Comparison of ENCODE assay signal across 8 cellular contexts in the genomic region with DNA sequence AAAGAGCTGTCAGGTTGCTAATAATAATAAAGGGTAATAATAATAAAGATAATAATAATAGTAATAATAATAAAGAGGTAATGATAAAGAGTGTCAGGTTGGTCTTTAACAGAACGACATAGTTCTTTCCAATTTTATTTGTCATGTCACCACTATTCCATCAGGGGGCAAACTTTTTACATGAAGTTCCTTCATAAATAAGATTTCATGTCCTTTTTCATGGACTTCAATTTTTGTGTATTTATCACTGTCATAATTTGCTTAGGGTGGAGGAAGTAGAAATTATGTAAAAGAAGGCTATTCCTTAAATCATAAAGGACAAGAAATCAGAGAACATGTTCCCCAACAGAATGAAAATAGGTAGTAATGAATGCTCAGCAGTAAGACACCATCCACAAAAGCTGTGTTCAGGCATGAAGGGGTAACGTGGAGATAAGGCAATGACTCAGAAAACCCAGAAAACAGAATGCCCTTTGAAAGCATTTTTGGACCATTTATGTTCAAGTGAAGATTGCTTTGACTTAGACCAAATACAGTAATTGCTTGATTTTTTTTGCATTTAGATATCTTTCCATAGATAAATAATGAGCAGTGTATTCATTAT.
DNase-seq lines count a peak whose midpoint lies in the region; ATAC-seq and TF ChIP-seq lines count a peak whose summit lies in the region.

No MANE protein-coding gene starts in this region.

- H3K4me1 Mint-ChIP-seq in activated CD4-positive, alpha-beta memory T cell treated with anti-CD3 and anti-CD28 coated beads, Interleukin-2, amount 10 ng/mL, durations not matched to agents 7 days and 5 days, result peaks cover 8% of the 10 kb centered on the region

- RAD21 ChIA-PET in HCT116 (lab: Charles Lee; ENCODE audit: low non-redundant PET in 1 of 2, low total read pairs in 2 of 2, uncharacterized antibody in 2 of 2, unreplicated experiment in 2 of 2), result interaction anchor here in 1 of 2 experiments (0.9 kb wide), 1 partner anchor 460 kb away, joined by 3 read pairs; no protein-coding TSS in a partner anchor

- H3K9me3 Mint-ChIP-seq in activated CD4-positive, alpha-beta memory T cell treated with anti-CD3 and anti-CD28 coated beads, Interleukin-2, amount 10 ng/mL, durations not matched to agents 7 days and 5 days, result no peaks in the 10 kb centered on the region

- H2AFZ ChIP-seq in HCT116 (ENCODE audit: low read depth, low read length, poor library complexity, severe bottlenecking), result peak overlapping the region; percentile 99

- H3K27ac Mint-ChIP-seq in activated CD4-positive, alpha-beta memory T cell treated with anti-CD3 and anti-CD28 coated beads, Interleukin-2, amount 10 ng/mL, durations not matched to agents 7 days and 5 days, result no peak overlapping the region

- H3K9me3 ChIP-seq in HCT116 (ENCODE audit: control insufficient read depth in 1 of 2, insufficient read depth in 1 of 2, low read depth in 1 of 2, low read length in 2 of 2) (no peaks in the 10 kb centered on the region), prostate gland (no peaks in the 10 kb centered on the region)

- no peaks in the 10 kb centered on the region for H4K20me1 ChIP-seq in HCT116 (ENCODE audit: insufficient read depth)

- POLR2A ChIA-PET in HCT116 (lab: Charles Lee), result interaction anchor here (0.8 to 2.7 kb wide), 2 partner anchors 13 to 227 kb away, joined by 3 to 10 read pairs; no protein-coding TSS in a partner anchor
- POLR2A ChIA-PET in activated CD4-positive, alpha-beta memory T cell treated with anti-CD3 and anti-CD28 coated beads, Interleukin-2, amount 10 ng/mL, durations not matched to agents 7 days and 5 days (lab: Charles Lee), result interaction anchor here (1.0 kb wide), 1 partner anchor 73 kb away, joined by 3 read pairs; a partner anchor contains a TSS

- H3K9me2 ChIP-seq in HCT116 (ENCODE audit: insufficient read depth), result no peaks in the 10 kb centered on the region

- no TSS peak for BruUV-seq in HCT116 (replicated peaks; lab: Mats Ljungman, UMichigan)

- ATAC-seq in HCT116 (peak; percentile 72), GM21825 (IDR thresholded peaks at IDR 0.05; ENCODE audit: unreplicated experiment) (no peak), GM18511 (IDR thresholded peaks at IDR 0.05; ENCODE audit: unreplicated experiment) (no peak)

- peak overlapping the region; percentile 32 for H3K4me2 ChIP-seq in HCT116 (ENCODE audit: low read length)

- TF ChIP-seq CTCF in HCT116 (IDR thresholded peaks at IDR 0.05 in 2 of 3, conservative IDR thresholded peaks at IDR 0.05 in 1 of 3; ENCODE audit: borderline replicate concordance in 1 of 3, insufficient read depth in 1 of 3, low read depth in 2 of 3, low read length in 2 of 3) (peak; percentile 41 to 72 (median 61); a peak in 4 of 6 replicates), fibroblast of pulmonary artery (IDR thresholded peaks at IDR 0.05; ENCODE audit: low read length, missing control alignments) (peak; percentile 55), prostate gland (IDR thresholded peaks at IDR 0.05) (peak in 3 of 4 experiments; percentile 69 to 81 (median 70))

- DNase-seq in COR-L47 (lab: John Stamatoyannopoulos, UW) (peak; percentile 1), HCT116 (ENCODE audit: low read depth, low spot score) (no peak), RPMI7951 (ENCODE audit: low read depth) (peak; percentile 41), fibroblast of pulmonary artery (ENCODE audit: low read depth) (peak; percentile 72), prostate gland (ENCODE audit: low spot score) (no peak)
- no peak for DNase-seq in activated CD4-positive, alpha-beta memory T cell treated with anti-CD3 and anti-CD28 coated beads, Interleukin-2, amount 10 ng/mL, durations not matched to agents 7 days and 5 days

- H3K36me3 Mint-ChIP-seq in activated CD4-positive, alpha-beta memory T cell treated with anti-CD3 and anti-CD28 coated beads, Interleukin-2, amount 10 ng/mL, durations not matched to agents 7 days and 5 days (ENCODE audit: low read depth), result no peaks in the 10 kb centered on the region

- H3K4me3 Mint-ChIP-seq in activated CD4-positive, alpha-beta memory T cell treated with anti-CD3 and anti-CD28 coated beads, Interleukin-2, amount 10 ng/mL, durations not matched to agents 7 days and 5 days, result no peak overlapping the region

- TF ChIP-seq RAD21 in HCT116 (IDR thresholded peaks at IDR 0.05; ENCODE audit: low read depth), result peak; percentile 81

- CTCF ChIA-PET in HCT116 (lab: Charles Lee), result interaction anchor here (0.9 to 1.9 kb wide), 6 partner anchors 11 to 530 kb away, joined by 3 to 11 read pairs (median 5); no protein-coding TSS in a partner anchor
- CTCF ChIA-PET in activated CD4-positive, alpha-beta memory T cell treated with anti-CD3 and anti-CD28 coated beads, Interleukin-2, amount 10 ng/mL, durations not matched to agents 7 days and 5 days (lab: Charles Lee), result interaction anchor here (1.0 to 2.9 kb wide), 9 partner anchors 11 to 302 kb away, joined by 3 to 13 read pairs (median 5); no protein-coding TSS in a partner anchor

- H3K9ac ChIP-seq in HCT116 (ENCODE audit: low read length), result no peak overlapping the region

- no peaks in the 10 kb centered on the region for H3K79me2 ChIP-seq in HCT116 (ENCODE audit: insufficient read depth, low read length)

- H3K4me3 ChIP-seq in HCT116 (replicated peaks in 1 of 2; ENCODE audit: low read depth in 1 of 2, low read length in 2 of 2) (no peak overlapping the region), fibroblast of pulmonary artery (replicated peaks; ENCODE audit: low read depth, low read length) (no peak overlapping the region), prostate gland (no peak overlapping the region)

- no peak for TF ChIP-seq POLR2A in HCT116 (IDR thresholded peaks at IDR 0.05; ENCODE audit: borderline replicate concordance, extremely low read depth, insufficient read depth, insufficient read length)
- TF ChIP-seq POLR2A in prostate gland (IDR thresholded peaks at IDR 0.05), result no peak

- H3K27me3 ChIP-seq in HCT116 (ENCODE audit: insufficient read depth, low read length) (no peaks in the 10 kb centered on the region), prostate gland (replicated peaks; ENCODE audit: insufficient read depth) (no peaks in the 10 kb centered on the region)

- H3K27ac ChIP-seq in HCT116 (ENCODE audit: low read depth, low read length) (no peak overlapping the region), prostate gland (no peak overlapping the region)

- WGBS in prostate gland, result 22% methylated on average over 2 of the region's 2 CpGs

- peaks cover 5% of the 10 kb centered on the region for H3K27me3 Mint-ChIP-seq in activated CD4-positive, alpha-beta memory T cell treated with anti-CD3 and anti-CD28 coated beads, Interleukin-2, amount 10 ng/mL, durations not matched to agents 7 days and 5 days

- H3K4me1 ChIP-seq in HCT116 (ENCODE audit: control insufficient read depth in 1 of 2, insufficient read depth in 2 of 2, low read length in 2 of 2) (peaks cover 0 to 20% of the 10 kb centered on the region in 2 experiments; a peak in 3 of 4 replicates), prostate gland (replicated peaks) (no peaks in the 10 kb centered on the region)

- intact Hi-C loops in HCT116 (cut with micrococcal nuclease) (loop anchor here (1.0 to 5.0 kb wide), 4 partner anchors 73 to 461 kb away; a partner anchor contains a TSS), prostate gland (cut with DNase I) (loop anchor here (5.0 kb wide), 1 partner anchor 300 kb away; no protein-coding TSS in a partner anchor)

- H3K36me3 ChIP-seq in HCT116 (ENCODE audit: control insufficient read depth in 1 of 2, insufficient read depth in 2 of 2, low read length in 2 of 2) (no peaks in the 10 kb centered on the region), prostate gland (no peaks in the 10 kb centered on the region)

TF ChIP-seq in HCT116, 20 proteins besides CTCF, POLR2A, EP300 and RAD21:
- TF ChIP-seq SRF (IDR thresholded peaks at IDR 0.05; ENCODE audit: low read depth) (peak; percentile 34; the same call in 1 of the 2 replicates), CBX3 (IDR thresholded peaks at IDR 0.05; ENCODE audit: low read depth) (no peak)

Comparison
In these comparisons a context has a peak if more than half of its experiments do, and no peak if none do; other contexts are left out.
1. DNase-seq: peak in COR-L47 (single experiment), RPMI7951 (single experiment) and fibroblast of pulmonary artery (single experiment); none in HCT116 (single experiment), prostate gland (single experiment) and activated CD4-positive, alpha-beta memory T cell treated with anti-CD3 and anti-CD28 coated beads, Interleukin-2, amount 10 ng/mL, durations not matched to agents 7 days and 5 days (single experiment).
2. Peak in every context shown above with its lines, with median percentiles within 50 percentile points of each other: CTCF ChIP-seq.